ENCODE assay signal across 14 cellular contexts in genomic region chr18:905307-905947, GRCh38. TPM values are rescaled to one million over a fixed set of nuclear protein-coding genes. Genes with fewer than 3 reads are reported as not detected.
DNase-seq lines count a peak whose midpoint lies in the region; ATAC-seq and TF ChIP-seq lines count a peak whose summit lies in the region.
"Had no signal": no experiment of that assay in that cellular context is flagged by ENCODE, and none has a peak within 500 bp of the region (broad histone marks: within the 10 kb centered on the region; RNA-seq: fewer than 3 reads in every experiment).

No MANE protein-coding gene starts in this region.

- CTCF ChIA-PET in CD8-positive, alpha-beta memory T cell (lab: Charles Lee) = interaction anchor here (1.5 kb wide), 1 partner anchor 8 kb away, joined by 3 read pairs; no protein-coding TSS in a partner anchor

- peak overlapping the region in 4 of 7 donors; percentile 41 to 74 (median 64) for H3K4me3 Mint-ChIP-seq in CD8-positive, alpha-beta memory T cell

- H3K27me3 Mint-ChIP-seq in CD8-positive, alpha-beta memory T cell = peaks cover 75 to 77% of the 10 kb centered on the region in 2 donors

- peaks cover 13 to 35% (median 15%) of the 10 kb centered on the region in 3 donors for H3K4me1 Mint-ChIP-seq in CD8-positive, alpha-beta memory T cell

- no peaks in the 10 kb centered on the region for H3K36me3 Mint-ChIP-seq in CD8-positive, alpha-beta memory T cell

- ATAC-seq in GM18519 (IDR thresholded peaks at IDR 0.05; ENCODE audit: low FRiP score, unreplicated experiment) = no peak
- ATAC-seq in body of pancreas = no peak
- ATAC-seq: left lung had no signal

- DNase-seq in 8988T (peak; percentile 24), WERI-Rb-1 (peak; percentile 32), NCI-H1694 treated with DMSO at 0.1 percent for 48 hours (lab: John Stamatoyannopoulos, UW) (no peak), A172 (ENCODE audit: low spot score) (no peak), body of pancreas (no peak)
- no peak for DNase-seq in CD8-positive, alpha-beta memory T cell
- DNase-seq: amygdala, nucleus accumbens had no signal

- no peaks in the 10 kb centered on the region for H3K36me3 ChIP-seq in CD8-positive, alpha-beta memory T cell (ENCODE audit: insufficient read depth, low read length)
- H3K36me3 ChIP-seq in WERI-Rb-1 (no peaks in the 10 kb centered on the region), body of pancreas (replicated peaks in 1 of 2; ENCODE audit: insufficient read depth in 1 of 2, low read depth in 2 of 2) (no peaks in the 10 kb centered on the region)
- H3K36me3 ChIP-seq: left lung, tibial nerve had no signal

- H3K27me3 ChIP-seq in CD8-positive, alpha-beta memory T cell (ENCODE audit: insufficient read depth, low read length, poor library complexity, severe bottlenecking) = peaks cover 52% of the 10 kb centered on the region
- peaks cover 67% of the 10 kb centered on the region for H3K27me3 ChIP-seq in WERI-Rb-1 (ENCODE audit: insufficient read depth, low read depth, severe bottlenecking)
- peaks cover 0 to 54% of the 10 kb centered on the region in 2 donors for H3K27me3 ChIP-seq in body of pancreas

- no peak overlapping the region for H3K27ac ChIP-seq in CD8-positive, alpha-beta memory T cell (ENCODE audit: low read depth, low read length)
- H3K27ac ChIP-seq in WERI-Rb-1 (no peak overlapping the region), body of pancreas (no peak overlapping the region)
- H3K27ac ChIP-seq: left lung, RWPE1, tibial nerve had no signal

- intact Hi-C loops in body of pancreas (cut with DNase I) = no loop called here

- 2 to 3% methylated on average over 18 to 33 of the region's 33 CpGs for WGBS in body of pancreas, 2 donors

- no peak overlapping the region for H3K4me3 ChIP-seq in CD8-positive, alpha-beta memory T cell (ENCODE audit: low read length)
- peak overlapping the region; percentile 58 for H3K4me3 ChIP-seq in WERI-Rb-1 (ENCODE audit: low read depth, low read length)
- peak overlapping the region; percentile 61 for H3K4me3 ChIP-seq in iPS-18c (ENCODE audit: insufficient read depth, low read depth, low read length)
- no peak overlapping the region for H3K4me3 ChIP-seq in body of pancreas
- H3K4me3 ChIP-seq: left lung, smooth muscle cell, tibial nerve had no signal

- H3K9me3 ChIP-seq in CD8-positive, alpha-beta memory T cell (ENCODE audit: low read length) = no peaks in the 10 kb centered on the region
- H3K9me3 ChIP-seq in WERI-Rb-1 (ENCODE audit: severe bottlenecking) = no peaks in the 10 kb centered on the region
- peaks cover 5% of the 10 kb centered on the region for H3K9me3 ChIP-seq in iPS-18c (ENCODE audit: control insufficient read depth, insufficient read depth, low read length)
- no peaks in the 10 kb centered on the region for H3K9me3 ChIP-seq in body of pancreas
- H3K9me3 ChIP-seq: left lung, tibial nerve had no signal

- POLR2A ChIA-PET in CD8-positive, alpha-beta memory T cell (lab: Charles Lee) = no interaction called here

- peak overlapping the region in 1 of 8 donors; percentile 25 for H3K27ac Mint-ChIP-seq in CD8-positive, alpha-beta memory T cell

- peaks cover 3 to 14% (median 5%) of the 10 kb centered on the region in 5 donors for H3K9me3 Mint-ChIP-seq in CD8-positive, alpha-beta memory T cell

- peaks cover 7% of the 10 kb centered on the region for H3K4me1 ChIP-seq in CD8-positive, alpha-beta memory T cell (ENCODE audit: insufficient read depth, low read length)
- peaks cover 46% of the 10 kb centered on the region for H3K4me1 ChIP-seq in body of pancreas

- TF ChIP-seq CTCF in WERI-Rb-1 (IDR thresholded peaks at IDR 0.05; ENCODE audit: low read depth, low read length) = no peak
- no peak for TF ChIP-seq CTCF in body of pancreas (IDR thresholded peaks at IDR 0.05)

- no peak for TF ChIP-seq POLR2A in body of pancreas (IDR thresholded peaks at IDR 0.05)

RNA-seq across cellular contexts. Expression of gene ADCYAP1, which starts 0.8 kb away (rescaled TPM):
- not detected for total RNA-seq in CD8-positive, alpha-beta memory T cell
- not detected for polyA plus RNA-seq in CD8-positive, alpha-beta memory T cell
- total RNA-seq in A172 (2014; rRNA removed; shearing (Covaris generic)) = not detected in 2 replicates
- total RNA-seq in body of pancreas = 10 to 100 TPM in 1 of 2 donors, 1 to 10 TPM in 1; 7.3 to 28.0 TPM
- total RNA-seq: smooth muscle cell had no signal
- polyA plus RNA-seq: smooth muscle cell had no signal

Comparison
In these comparisons a context has a peak if more than half of its experiments do, and no peak if none do; other contexts are left out.
1. DNase-seq: peak in 8988T (single experiment) and WERI-Rb-1 (single experiment); none in CD8-positive, alpha-beta memory T cell (0 of 5), NCI-H1694 treated with DMSO at 0.1 percent for 48 hours (single experiment), A172 (single experiment) and body of pancreas (0 of 4).
2. H3K4me3 ChIP-seq: peak in WERI-Rb-1 (single experiment) and iPS-18c (single experiment); none in CD8-positive, alpha-beta memory T cell (single experiment) and body of pancreas (0 of 2).